8 cellular contexts compared by ENCODE assay signal in the genomic region with DNA sequence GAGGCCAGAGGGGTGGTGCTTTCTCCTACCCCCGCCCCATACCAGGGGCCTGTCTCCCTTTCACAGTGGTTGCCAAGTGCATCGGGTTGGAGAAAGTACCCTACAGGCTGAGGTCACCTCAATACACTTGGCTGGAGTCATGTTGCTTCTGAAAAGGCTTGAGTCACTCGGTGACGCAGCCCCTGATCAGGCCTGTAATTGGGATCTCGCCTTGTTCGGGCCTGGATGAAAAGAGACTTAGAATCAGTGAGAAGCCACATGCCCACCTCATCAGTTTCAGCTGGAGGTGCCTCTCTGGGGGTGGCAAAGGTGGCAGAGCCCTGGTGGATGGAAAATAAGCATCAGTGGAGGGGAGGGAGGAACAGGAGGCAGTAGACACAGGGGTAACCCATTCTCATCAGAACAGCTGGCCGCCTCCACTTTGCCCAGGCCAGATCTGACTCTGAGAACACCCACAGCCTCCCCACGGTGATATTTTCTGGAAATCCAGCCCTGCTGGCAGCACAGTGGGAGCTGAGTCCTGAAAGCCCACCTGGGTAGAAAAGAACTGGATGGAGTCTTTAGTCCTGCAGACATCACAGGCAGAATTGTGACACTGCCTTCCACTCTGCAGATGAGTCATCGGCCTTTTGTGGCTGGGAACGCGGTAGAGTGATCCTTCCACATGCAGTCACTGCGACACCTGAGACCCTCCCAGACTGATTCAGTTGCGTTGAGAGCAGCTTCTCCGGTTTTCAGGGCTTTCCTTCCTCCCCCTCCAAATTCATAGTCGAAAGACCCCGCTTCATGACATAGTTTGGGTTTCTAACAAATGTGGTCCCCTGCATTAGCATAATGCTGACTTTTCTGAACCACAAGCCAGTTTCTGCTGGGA.
DNase-seq lines count a peak whose midpoint lies in the region; ATAC-seq and TF ChIP-seq lines count a peak whose summit lies in the region.

No MANE protein-coding gene starts in this region.

- H3K36me3 ChIP-seq in SJSA1 (no peaks in the 10 kb centered on the region), uterus (no peaks in the 10 kb centered on the region)

- H3K27me3 ChIP-seq in SJSA1 (replicated peaks) (no peaks in the 10 kb centered on the region), uterus (no peaks in the 10 kb centered on the region)

- H3K4me3 ChIP-seq in SJSA1 (no peak overlapping the region), uterus (no peak overlapping the region)

- H3K36me3 Mint-ChIP-seq in activated naive CD8-positive, alpha-beta T cell treated with anti-CD3 and anti-CD28 coated beads, Interleukin-2, amount 10 ng/mL, durations not matched to agents 7 days and 5 days, result peaks cover 13% of the 10 kb centered on the region
- H3K36me3 Mint-ChIP-seq in immature natural killer cell, result peaks cover 0 to 4% (median 0%) of the 10 kb centered on the region in 3 donors

- peaks cover 7% of the 10 kb centered on the region for H3K9me3 Mint-ChIP-seq in activated naive CD8-positive, alpha-beta T cell treated with anti-CD3 and anti-CD28 coated beads, Interleukin-2, amount 10 ng/mL, durations not matched to agents 7 days and 5 days
- H3K9me3 Mint-ChIP-seq in immature natural killer cell, result peaks cover 0 to 1% (median 0%) of the 10 kb centered on the region in 6 donors

- H3K4me1 Mint-ChIP-seq in activated naive CD8-positive, alpha-beta T cell treated with anti-CD3 and anti-CD28 coated beads, Interleukin-2, amount 10 ng/mL, durations not matched to agents 7 days and 5 days, result peaks cover 50% of the 10 kb centered on the region
- H3K4me1 Mint-ChIP-seq in immature natural killer cell, result peaks cover 66 to 75% of the 10 kb centered on the region in 2 donors

- TF ChIP-seq POLR2A in uterus (IDR thresholded peaks at IDR 0.05), result no peak

- no peak overlapping the region for H3K4me3 Mint-ChIP-seq in activated naive CD8-positive, alpha-beta T cell treated with anti-CD3 and anti-CD28 coated beads, Interleukin-2, amount 10 ng/mL, durations not matched to agents 7 days and 5 days
- peak overlapping the region in 3 of 5 donors; percentile 40 to 56 (median 45) for H3K4me3 Mint-ChIP-seq in immature natural killer cell

- no peaks in the 10 kb centered on the region for H3K9me3 ChIP-seq in SJSA1 (replicated peaks)
- no peaks in the 10 kb centered on the region for H3K9me3 ChIP-seq in uterus

- ATAC-seq in GM19025 (IDR thresholded peaks at IDR 0.05; ENCODE audit: low read depth, unreplicated experiment) (peak; percentile 36), HG03378 (IDR thresholded peaks at IDR 0.05; ENCODE audit: unreplicated experiment) (peak; percentile 45)
- ATAC-seq in activated naive CD8-positive, alpha-beta T cell treated with anti-CD3 and anti-CD28 coated beads, Interleukin-2, amount 10 ng/mL, durations not matched to agents 7 days and 5 days (ENCODE audit: low read depth), result peak; percentile 75

- POLR2A ChIA-PET in activated naive CD8-positive, alpha-beta T cell treated with anti-CD3 and anti-CD28 coated beads, Interleukin-2, amount 10 ng/mL, durations not matched to agents 7 days and 5 days (lab: Charles Lee), result no interaction called here

- DNase-seq in AG08396 (ENCODE audit: low spot score) (peak; percentile 90), SJSA1 (ENCODE audit: low read depth in 1 of 2, low spot score in 2 of 2) (peak; percentile 81 to 86), immature natural killer cell (peak; percentile 28 to 44 (median 28)), uterus (no peak)
- peak; percentile 61 for DNase-seq in activated naive CD8-positive, alpha-beta T cell treated with anti-CD3 and anti-CD28 coated beads, Interleukin-2, amount 10 ng/mL, durations not matched to agents 7 days and 5 days
- DNase-seq in stimulated activated CD4-positive, alpha-beta T cell treated with anti-CD3 and anti-CD28 coated beads, TNF-alpha, amount 100 ng/mL, for 48 hours (ENCODE audit: low read depth in 3 of 3), result peak; percentile 58 to 83 (median 72)

- H3K27me3 Mint-ChIP-seq in activated naive CD8-positive, alpha-beta T cell treated with anti-CD3 and anti-CD28 coated beads, Interleukin-2, amount 10 ng/mL, durations not matched to agents 7 days and 5 days, result peaks cover 37% of the 10 kb centered on the region
- peaks cover 24 to 35% (median 32%) of the 10 kb centered on the region in 3 donors for H3K27me3 Mint-ChIP-seq in immature natural killer cell (ENCODE audit: low read depth in 3 of 3)

- no peak for TF ChIP-seq CTCF in uterus (IDR thresholded peaks at IDR 0.05)

- H3K4me1 ChIP-seq in SJSA1 (replicated peaks) (peaks cover 69% of the 10 kb centered on the region), uterus (no peaks in the 10 kb centered on the region)

- H3K27ac ChIP-seq in SJSA1, result peak overlapping the region; percentile 87
- H3K27ac ChIP-seq in uterus, result peak overlapping the region in 1 of 2 donors; percentile 37

- intact Hi-C loops in uterus (cut with DNase I; ENCODE audit: low total_unique reads), result no loop called here

- no peak overlapping the region for H3K27ac Mint-ChIP-seq in activated naive CD8-positive, alpha-beta T cell treated with anti-CD3 and anti-CD28 coated beads, Interleukin-2, amount 10 ng/mL, durations not matched to agents 7 days and 5 days
- H3K27ac Mint-ChIP-seq in immature natural killer cell, result peak overlapping the region in 4 of 6 donors; percentile 8 to 73 (median 41)

Comparison
In these comparisons a context has a peak if more than half of its experiments do, and no peak if none do; other contexts are left out.
1. DNase-seq: peak in AG08396 (single experiment), SJSA1 (2 of 2), activated naive CD8-positive, alpha-beta T cell treated with anti-CD3 and anti-CD28 coated beads, Interleukin-2, amount 10 ng/mL, durations not matched to agents 7 days and 5 days (single experiment), immature natural killer cell (3 of 3) and stimulated activated CD4-positive, alpha-beta T cell treated with anti-CD3 and anti-CD28 coated beads, TNF-alpha, amount 100 ng/mL, for 48 hours (3 of 3); none in uterus (0 of 2).
2. Peak in every context shown above with its lines, with median percentiles within 50 percentile points of each other: ATAC-seq.